ENCODE assay signal across 8 cellular contexts in the genomic region with DNA sequence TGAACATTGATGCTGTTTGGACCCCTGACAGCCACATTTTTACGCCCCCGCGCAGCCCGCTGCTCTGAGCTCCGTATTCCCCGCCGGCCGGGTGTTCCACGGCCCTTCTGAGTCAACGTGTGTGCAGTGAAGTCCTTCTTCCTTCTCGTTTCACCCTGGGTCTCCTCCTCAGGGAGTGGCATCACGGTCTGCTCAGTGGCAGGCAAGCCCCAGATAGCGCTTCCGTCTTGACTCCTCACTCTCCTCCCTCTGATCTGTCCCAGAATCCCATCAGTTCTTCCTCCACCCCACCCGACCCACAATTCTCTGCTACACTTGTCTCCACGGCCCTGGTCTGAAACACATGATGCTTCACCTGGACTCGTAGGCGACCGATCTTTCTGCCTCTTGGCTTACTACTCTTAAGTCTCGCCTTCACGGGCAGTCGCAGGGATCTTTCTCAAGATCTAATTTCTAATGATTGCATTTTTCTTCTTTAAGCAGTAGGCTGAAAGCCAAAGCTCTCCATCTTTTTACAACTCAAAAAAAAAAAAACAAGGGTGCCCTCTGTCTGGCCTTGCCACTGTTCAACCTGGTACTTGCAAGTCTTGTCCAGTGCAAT. TPM values are rescaled to one million over a fixed set of nuclear protein-coding genes. Genes with fewer than 3 reads are reported as not detected.
A peak's percentile ranks its signal among the peaks of the same experiment; 100 is the strongest.
DNase-seq lines count a peak whose midpoint lies in the region; ATAC-seq, FAIRE-seq and TF ChIP-seq lines count a peak whose summit lies in the region.

No MANE protein-coding gene starts in this region.

- peak; percentile 72 for FAIRE-seq in HTR-8/SVneo (lab: Jason Lieb, UNC)

- H3K4me1 Mint-ChIP-seq in T-helper 1 cell treated with Interleukin-12 subunit alpha and Interleukin-12 subunit beta and Interleukin-4 antibody, amounts not matched to agents 30 μg/mL and 1 μg/mL, for 36 hours (ENCODE audit: low read depth): peaks cover 18% of the 10 kb centered on the region
- H3K4me1 Mint-ChIP-seq in stimulated activated naive CD8-positive, alpha-beta T cell treated with anti-CD3 and anti-CD28 coated beads, Interleukin-15, amount 100 ng/mL, for 72 hours: peaks cover 32% of the 10 kb centered on the region

- H3K9me3 Mint-ChIP-seq in T-helper 1 cell treated with Interleukin-12 subunit alpha and Interleukin-12 subunit beta and Interleukin-4 antibody, amounts not matched to agents 30 μg/mL and 1 μg/mL, for 36 hours: no peaks in the 10 kb centered on the region
- H3K9me3 Mint-ChIP-seq in stimulated activated naive CD8-positive, alpha-beta T cell treated with anti-CD3 and anti-CD28 coated beads, Interleukin-15, amount 100 ng/mL, for 72 hours: no peaks in the 10 kb centered on the region

- H3K14ac ChIP-seq in mesenchymal stem cell (ENCODE audit: low read length in 2 of 2): no peak overlapping the region

- H3K79me1 ChIP-seq in mesenchymal stem cell (replicated peaks; ENCODE audit: low read length, poor library complexity, severe bottlenecking): no peaks in the 10 kb centered on the region

- peaks cover 25% of the 10 kb centered on the region for H3K4me1 ChIP-seq in mesenchymal stem cell (ENCODE audit: control insufficient read depth, insufficient read depth, low read depth, low read length)

- H3K27me3 ChIP-seq in mesenchymal stem cell (ENCODE audit: control insufficient read depth in 1 of 2, insufficient read depth in 1 of 2, low read length in 2 of 2): peaks cover 28 to 40% of the 10 kb centered on the region in 2 experiments

- H3K4me3 ChIP-seq in coronary artery (peak overlapping the region; percentile 89), mesenchymal stem cell (ENCODE audit: insufficient read depth in 1 of 2, low read depth in 1 of 2, low read length in 2 of 2) (peak overlapping the region; percentile 84 to 94)

- peak overlapping the region in 1 of 2 experiments; percentile 74 for H3K18ac ChIP-seq in mesenchymal stem cell (ENCODE audit: low read depth in 1 of 2, low read length in 2 of 2)

- ATAC-seq in stimulated activated naive CD8-positive, alpha-beta T cell treated with anti-CD3 and anti-CD28 coated beads, Interleukin-15, amount 100 ng/mL, for 72 hours: peak; percentile 8
- ATAC-seq in HG03175 (IDR thresholded peaks at IDR 0.05; ENCODE audit: unreplicated experiment) (no peak), GM18519 (IDR thresholded peaks at IDR 0.05; ENCODE audit: low FRiP score, unreplicated experiment) (no peak)

- H3K4ac ChIP-seq in mesenchymal stem cell (ENCODE audit: low read depth in 1 of 2, low read length in 2 of 2): peak overlapping the region in 1 of 2 experiments; percentile 49

- no peak overlapping the region for H2BK120ac ChIP-seq in mesenchymal stem cell (ENCODE audit: low read depth, low read length)

- H4K8ac ChIP-seq in mesenchymal stem cell (ENCODE audit: low read length): peak overlapping the region; percentile 67

- H3K36me3 ChIP-seq in mesenchymal stem cell (ENCODE audit: control insufficient read depth in 1 of 2, insufficient read depth in 2 of 2, low read depth in 1 of 2, low read length in 2 of 2): no peaks in the 10 kb centered on the region

- H3K4me3 Mint-ChIP-seq in T-helper 1 cell treated with Interleukin-12 subunit alpha and Interleukin-12 subunit beta and Interleukin-4 antibody, amounts not matched to agents 30 μg/mL and 1 μg/mL, for 36 hours: peak overlapping the region; percentile 92
- H3K4me3 Mint-ChIP-seq in stimulated activated naive CD8-positive, alpha-beta T cell treated with anti-CD3 and anti-CD28 coated beads, Interleukin-15, amount 100 ng/mL, for 72 hours: peak overlapping the region; percentile 86 to 89

- peak overlapping the region; percentile 89 for H3K9ac ChIP-seq in mesenchymal stem cell (ENCODE audit: low read length)

- H3K4me2 ChIP-seq in mesenchymal stem cell (ENCODE audit: low read length, poor library complexity, severe bottlenecking): peak overlapping the region; percentile 98

- no peaks in the 10 kb centered on the region for H3K36me3 Mint-ChIP-seq in T-helper 1 cell treated with Interleukin-12 subunit alpha and Interleukin-12 subunit beta and Interleukin-4 antibody, amounts not matched to agents 30 μg/mL and 1 μg/mL, for 36 hours (ENCODE audit: low read depth)

- H2BK15ac ChIP-seq in mesenchymal stem cell (ENCODE audit: low read depth, poor library complexity, severe bottlenecking): peak overlapping the region; percentile 57

- 4% methylated on average over 22 of the region's 22 CpGs for WGBS in mesenchymal stem cell

- no peak overlapping the region for H2BK12ac ChIP-seq in mesenchymal stem cell (ENCODE audit: low read length in 2 of 2)

- no peak overlapping the region for H3K23ac ChIP-seq in mesenchymal stem cell (ENCODE audit: low read length in 2 of 2)

- H2BK5ac ChIP-seq in mesenchymal stem cell (ENCODE audit: low read depth, low read length, poor library complexity, severe bottlenecking): no peak overlapping the region

- H3K27ac ChIP-seq in coronary artery: peak overlapping the region; percentile 55 to 85
- peak overlapping the region; percentile 63 for H3K27ac ChIP-seq in mesenchymal stem cell (ENCODE audit: low read length, poor library complexity, severe bottlenecking)

- H2AFZ ChIP-seq in mesenchymal stem cell (ENCODE audit: low read depth, low read length): peak overlapping the region; percentile 74

- H3K27me3 Mint-ChIP-seq in T-helper 1 cell treated with Interleukin-12 subunit alpha and Interleukin-12 subunit beta and Interleukin-4 antibody, amounts not matched to agents 30 μg/mL and 1 μg/mL, for 36 hours (ENCODE audit: low read depth): peaks cover 4% of the 10 kb centered on the region
- peaks cover 7% of the 10 kb centered on the region for H3K27me3 Mint-ChIP-seq in stimulated activated naive CD8-positive, alpha-beta T cell treated with anti-CD3 and anti-CD28 coated beads, Interleukin-15, amount 100 ng/mL, for 72 hours

- no peak overlapping the region for H2AK5ac ChIP-seq in mesenchymal stem cell (ENCODE audit: low read length, severe bottlenecking)

- H3K9me3 ChIP-seq in mesenchymal stem cell (ENCODE audit: control insufficient read depth, low read length): no peaks in the 10 kb centered on the region

- DNase-seq in Daoy (ENCODE audit: low read depth) (peak; percentile 64), HTR-8/SVneo (ENCODE audit: insufficient read length, low spot score) (peak; percentile 67), coronary artery (ENCODE audit: low spot score) (peak; percentile 72), mesenchymal stem cell (peak; percentile 56)
- peak in 1 of 2 donors; percentile 45 for DNase-seq in stimulated activated naive CD8-positive, alpha-beta T cell treated with anti-CD3 and anti-CD28 coated beads, Interleukin-15, amount 100 ng/mL, for 72 hours

- no peak for TF ChIP-seq CTCF in coronary artery (IDR thresholded peaks at IDR 0.05)

- H4K91ac ChIP-seq in mesenchymal stem cell (ENCODE audit: low read length): peak overlapping the region; percentile 79

- H3K27ac Mint-ChIP-seq in T-helper 1 cell treated with Interleukin-12 subunit alpha and Interleukin-12 subunit beta and Interleukin-4 antibody, amounts not matched to agents 30 μg/mL and 1 μg/mL, for 36 hours: peak overlapping the region; percentile 89
- peak overlapping the region; percentile 95 to 97 for H3K27ac Mint-ChIP-seq in stimulated activated naive CD8-positive, alpha-beta T cell treated with anti-CD3 and anti-CD28 coated beads, Interleukin-15, amount 100 ng/mL, for 72 hours

RNA-seq across cellular contexts. Expression of a gene that starts 33.9 kb away (rescaled TPM):
- total RNA-seq in Daoy (2014; rRNA removed; shearing (Covaris generic)): 16.4 and 24.6 TPM in 2 replicates
- polyA plus RNA-seq in mesenchymal stem cell (2013, experiment 1 of 2): 9.8 TPM
- 9.8 TPM for polyA plus RNA-seq in mesenchymal stem cell (2013, experiment 2 of 2)
